Comparison of ENCODE assay signal across 37 cellular contexts in genomic region chr5:168214071-168214470, GRCh38.
"Had no signal": no experiment of that assay in that cellular context is flagged by ENCODE, and none has a peak within 500 bp of the region (broad histone marks: within the 10 kb centered on the region; RNA-seq: fewer than 3 reads in every experiment).

No MANE protein-coding gene starts in this region.

- H3K4me3 Mint-ChIP-seq: activated CD4-positive, alpha-beta memory T cell treated with anti-CD3 and anti-CD28 coated beads for 36 hours; activated CD4-positive, alpha-beta T cell treated with anti-CD3 and anti-CD28 coated beads for 36 hours; activated CD4-positive, alpha-beta T cell treated with anti-CD3 and anti-CD28 coated beads, Interleukin-2, amount 10 ng/mL, durations not matched to agents 24 days and 14 days; activated CD8-positive, alpha-beta memory T cell treated with anti-CD3 and anti-CD28 coated beads, Interleukin-2, amount 10 ng/mL, durations not matched to agents 7 days and 5 days; activated CD8-positive, alpha-beta T cell treated with anti-CD3 and anti-CD28 coated beads, Interleukin-2, amount 10 ng/mL, durations not matched to agents 7 days and 5 days; activated naive CD4-positive, alpha-beta T cell treated with anti-CD3 and anti-CD28 coated beads for 36 hours; activated naive CD4-positive, alpha-beta T cell treated with anti-CD3 and anti-CD28 coated beads, Interleukin-2, amount 50 U/mL, for 24 hours; activated naive CD8-positive, alpha-beta T cell treated with anti-CD3 and anti-CD28 coated beads for 36 hours; activated naive CD8-positive, alpha-beta T cell treated with anti-CD3 and anti-CD28 coated beads, Interleukin-2, amount 50 U/mL, for 24 hours; activated T-helper 1 cell treated with anti-CD3 and anti-CD28 coated beads, Interleukin-12 subunit alpha, Interleukin-12 subunit beta, Interleukin-2, Interleukin-4 antibody, amounts not matched to agents 30 ng/mL and 10 ng/mL and 1 ng/mL, durations not matched to agents 14 hours and 24 hours and 36 hours; dendritic cell treated with granulocyte-macrophage colony-stimulating factor and Interleukin-4, amounts not matched to agents 40 ng/mL and 50 ng/mL, for 4 days; T-helper 17 cell; T-helper 2 cell treated with Interferon-gamma antibody and Interleukin-4, amounts not matched to agents 5 μg/mL and 100 μg/mL, for 36 hours had no signal

- H3K36me3 Mint-ChIP-seq: activated CD4-positive, alpha-beta memory T cell treated with anti-CD3 and anti-CD28 coated beads for 36 hours; activated CD8-positive, alpha-beta memory T cell treated with anti-CD3 and anti-CD28 coated beads, Interleukin-2, amount 10 ng/mL, durations not matched to agents 7 days and 5 days; activated naive CD4-positive, alpha-beta T cell treated with anti-CD3 and anti-CD28 coated beads, Interleukin-2, amount 50 U/mL, for 24 hours; activated naive CD8-positive, alpha-beta T cell treated with anti-CD3 and anti-CD28 coated beads for 36 hours had no signal

- H3K27ac ChIP-seq: adrenal gland, body of pancreas, cardiac muscle cell, coronary artery, dorsolateral prefrontal cortex, esophagus muscularis mucosa, foreskin keratinocyte, gastrocnemius medialis had no signal

- H3K27ac Mint-ChIP-seq: activated CD4-positive, alpha-beta memory T cell treated with anti-CD3 and anti-CD28 coated beads for 36 hours; activated CD4-positive, alpha-beta T cell treated with anti-CD3 and anti-CD28 coated beads for 36 hours; activated CD4-positive, alpha-beta T cell treated with anti-CD3 and anti-CD28 coated beads, Interleukin-2, amount 10 ng/mL, durations not matched to agents 24 days and 14 days; activated CD8-positive, alpha-beta memory T cell treated with anti-CD3 and anti-CD28 coated beads, Interleukin-2, amount 10 ng/mL, durations not matched to agents 7 days and 5 days; activated CD8-positive, alpha-beta T cell treated with anti-CD3 and anti-CD28 coated beads, Interleukin-2, amount 10 ng/mL, durations not matched to agents 7 days and 5 days; activated naive CD4-positive, alpha-beta T cell treated with anti-CD3 and anti-CD28 coated beads for 36 hours; activated naive CD4-positive, alpha-beta T cell treated with anti-CD3 and anti-CD28 coated beads, Interleukin-2, amount 50 U/mL, for 24 hours; activated naive CD8-positive, alpha-beta T cell treated with anti-CD3 and anti-CD28 coated beads for 36 hours; activated naive CD8-positive, alpha-beta T cell treated with anti-CD3 and anti-CD28 coated beads, Interleukin-2, amount 50 U/mL, for 24 hours; activated T-helper 1 cell treated with anti-CD3 and anti-CD28 coated beads, Interleukin-12 subunit alpha, Interleukin-12 subunit beta, Interleukin-2, Interleukin-4 antibody, amounts not matched to agents 30 ng/mL and 10 ng/mL and 1 ng/mL, durations not matched to agents 14 hours and 24 hours and 36 hours; activated T-helper 2 cell treated with anti-CD3 and anti-CD28 coated beads, Interferon-gamma antibody, Interleukin-2, Interleukin-4, amounts not matched to agents 10 μg/mL and 5 μg/mL and 100 μg/mL, durations not matched to agents 14 hours and 24 hours and 36 hours; dendritic cell treated with granulocyte-macrophage colony-stimulating factor and Interleukin-4, amounts not matched to agents 40 ng/mL and 50 ng/mL, for 4 days; T-helper 17 cell; T-helper 2 cell treated with Interferon-gamma antibody and Interleukin-4, amounts not matched to agents 5 μg/mL and 100 μg/mL, for 36 hours had no signal

- H3K4me1 ChIP-seq: adrenal gland, body of pancreas, foreskin keratinocyte, gastrocnemius medialis had no signal

- H3K4me3 ChIP-seq: adrenal gland, body of pancreas, cardiac muscle cell, coronary artery, dorsolateral prefrontal cortex, esophagus muscularis mucosa, gastrocnemius medialis had no signal

- H3K4me1 Mint-ChIP-seq: activated CD4-positive, alpha-beta T cell treated with anti-CD3 and anti-CD28 coated beads for 36 hours; activated CD4-positive, alpha-beta T cell treated with anti-CD3 and anti-CD28 coated beads, Interleukin-2, amount 10 ng/mL, durations not matched to agents 24 days and 14 days; activated CD8-positive, alpha-beta memory T cell treated with anti-CD3 and anti-CD28 coated beads, Interleukin-2, amount 10 ng/mL, durations not matched to agents 7 days and 5 days; activated naive CD4-positive, alpha-beta T cell treated with anti-CD3 and anti-CD28 coated beads, Interleukin-2, amount 50 U/mL, for 24 hours; activated naive CD8-positive, alpha-beta T cell treated with anti-CD3 and anti-CD28 coated beads for 36 hours; activated naive CD8-positive, alpha-beta T cell treated with anti-CD3 and anti-CD28 coated beads, Interleukin-2, amount 50 U/mL, for 24 hours had no signal

- ATAC-seq: activated CD4-positive, alpha-beta T cell treated with anti-CD3 and anti-CD28 coated beads for 36 hours; activated CD8-positive, alpha-beta memory T cell treated with anti-CD3 and anti-CD28 coated beads, Interleukin-2, amount 10 ng/mL, durations not matched to agents 7 days and 5 days; activated CD8-positive, alpha-beta T cell treated with anti-CD3 and anti-CD28 coated beads, Interleukin-2, amount 10 ng/mL, durations not matched to agents 7 days and 5 days; activated naive CD8-positive, alpha-beta T cell treated with anti-CD3 and anti-CD28 coated beads, Interleukin-2, amount 50 U/mL, for 24 hours; body of pancreas; foreskin keratinocyte; gastrocnemius medialis; T-helper 17 cell had no signal

- H3K27me3 ChIP-seq: adrenal gland, body of pancreas, cardiac muscle cell, dorsolateral prefrontal cortex, esophagus muscularis mucosa, foreskin keratinocyte, gastrocnemius medialis had no signal

- H3K9me3 ChIP-seq: adrenal gland, body of pancreas, esophagus muscularis mucosa, gastrocnemius medialis had no signal

- H3K36me3 ChIP-seq: adrenal gland, cardiac muscle cell, esophagus muscularis mucosa, gastrocnemius medialis had no signal

- H3K9me3 Mint-ChIP-seq: activated CD4-positive, alpha-beta memory T cell treated with anti-CD3 and anti-CD28 coated beads for 36 hours; activated CD4-positive, alpha-beta T cell treated with anti-CD3 and anti-CD28 coated beads, Interleukin-2, amount 10 ng/mL, durations not matched to agents 24 days and 14 days; activated naive CD4-positive, alpha-beta T cell treated with anti-CD3 and anti-CD28 coated beads for 36 hours; activated naive CD4-positive, alpha-beta T cell treated with anti-CD3 and anti-CD28 coated beads, Interleukin-2, amount 50 U/mL, for 24 hours; activated naive CD8-positive, alpha-beta T cell treated with anti-CD3 and anti-CD28 coated beads for 36 hours; activated naive CD8-positive, alpha-beta T cell treated with anti-CD3 and anti-CD28 coated beads, Interleukin-2, amount 50 U/mL, for 24 hours; activated T-helper 1 cell treated with anti-CD3 and anti-CD28 coated beads, Interleukin-12 subunit alpha, Interleukin-12 subunit beta, Interleukin-2, Interleukin-4 antibody, amounts not matched to agents 30 ng/mL and 10 ng/mL and 1 ng/mL, durations not matched to agents 14 hours and 24 hours and 36 hours; activated T-helper 2 cell treated with anti-CD3 and anti-CD28 coated beads, Interferon-gamma antibody, Interleukin-2, Interleukin-4, amounts not matched to agents 10 μg/mL and 5 μg/mL and 100 μg/mL, durations not matched to agents 14 hours and 24 hours and 36 hours; dendritic cell treated with granulocyte-macrophage colony-stimulating factor and Interleukin-4, amounts not matched to agents 40 ng/mL and 50 ng/mL, for 4 days; T-helper 2 cell treated with Interferon-gamma antibody and Interleukin-4, amounts not matched to agents 5 μg/mL and 100 μg/mL, for 36 hours had no signal

- DNase-seq: activated CD4-positive, alpha-beta memory T cell treated with anti-CD3 and anti-CD28 coated beads for 36 hours; activated CD4-positive, alpha-beta T cell treated with anti-CD3 and anti-CD28 coated beads for 36 hours; activated CD4-positive, alpha-beta T cell treated with anti-CD3 and anti-CD28 coated beads, Interleukin-2, amount 10 ng/mL, durations not matched to agents 24 days and 14 days; activated CD4-positive, CD25-positive, alpha-beta regulatory T cell; activated CD4-positive, CD25-positive, alpha-beta regulatory T cell treated with anti-CD3 and anti-CD28 coated beads, Interleukin-2, amount 50 U/mL, for 72 hours; activated CD8-positive, alpha-beta memory T cell treated with anti-CD3 and anti-CD28 coated beads, Interleukin-2, amount 10 ng/mL, durations not matched to agents 7 days and 5 days; activated CD8-positive, alpha-beta memory T cell treated with anti-CD3 and anti-CD28 coated beads, Interleukin-2, amount 50 U/mL, for 4 hours; activated CD8-positive, alpha-beta T cell treated with anti-CD3 and anti-CD28 coated beads, Interleukin-2, amount 10 ng/mL, durations not matched to agents 7 days and 5 days; activated effector memory CD4-positive, alpha-beta T cell treated with anti-CD3 and anti-CD28 coated beads, Interleukin-2, amount 50 U/mL, for 16 hours; activated naive CD4-positive, alpha-beta T cell treated with anti-CD3 and anti-CD28 coated beads for 36 hours; activated naive CD8-positive, alpha-beta T cell treated with anti-CD3 and anti-CD28 coated beads for 36 hours; activated naive CD8-positive, alpha-beta T cell treated with anti-CD3 and anti-CD28 coated beads, Interleukin-2, amount 50 U/mL, for 24 hours; activated T-cell treated with anti-CD3 and anti-CD28 coated beads, Interleukin-2, amount 50 U/mL, for 1 hour; activated T-cell treated with anti-CD3 and anti-CD28 coated beads, Interleukin-2, amount 50 U/mL, for 48 hours; adrenal gland; amygdala; aorta; body of pancreas; central memory CD4-positive, alpha-beta T cell; cerebellar nuclear complex; dorsolateral prefrontal cortex; effector memory CD4-positive, alpha-beta T cell; erythroblast; foreskin keratinocyte; gastrocnemius medialis; glutamatergic neuron; T-helper 1 cell; T-helper 17 cell; T1000 had no signal
